Comparison of ENCODE assay signal across 8 cellular contexts in genomic region chr16:24729967-24730815, GRCh38. TPM values are rescaled to one million over a fixed set of nuclear protein-coding genes. Genes with fewer than 3 reads are reported as not detected.
A peak's percentile ranks its signal among the peaks of the same experiment; 100 is the strongest.
DNase-seq lines count a peak whose midpoint lies in the region; ATAC-seq and TF ChIP-seq lines count a peak whose summit lies in the region.

No MANE protein-coding gene starts in this region.

- no peaks in the 10 kb centered on the region for H3K36me3 ChIP-seq in breast epithelium

- peak overlapping the region; percentile 95 to 98 for H3K27ac ChIP-seq in breast epithelium

- H3K4me1 ChIP-seq in breast epithelium, result peaks cover 0 to 23% of the 10 kb centered on the region in 2 donors

- H3K9me3 ChIP-seq in breast epithelium, result no peaks in the 10 kb centered on the region

- no peak for TF ChIP-seq POLR2A in breast epithelium (IDR thresholded peaks at IDR 0.05)

- no peaks in the 10 kb centered on the region for H3K27me3 ChIP-seq in breast epithelium

- H3K36me3 Mint-ChIP-seq in T-helper 1 cell treated with Interleukin-12 subunit alpha and Interleukin-12 subunit beta and Interleukin-4 antibody, amounts not matched to agents 30 μg/mL and 1 μg/mL, for 36 hours (ENCODE audit: low read depth), result peaks cover 30% of the 10 kb centered on the region

- intact Hi-C loops in breast epithelium (cut with DNase I; ENCODE audit: low total_unique reads), result no loop called here
- intact Hi-C loops in left colon (cut with DNase I, micrococcal nuclease), result no loop called here

- ATAC-seq in HG02840 (IDR thresholded peaks at IDR 0.05; ENCODE audit: low FRiP score, unreplicated experiment) (peak; percentile 27), left colon (peak; percentile 34)

- no peaks in the 10 kb centered on the region for H3K9me3 Mint-ChIP-seq in T-helper 1 cell treated with Interleukin-12 subunit alpha and Interleukin-12 subunit beta and Interleukin-4 antibody, amounts not matched to agents 30 μg/mL and 1 μg/mL, for 36 hours

- H3K27me3 Mint-ChIP-seq in T-helper 1 cell treated with Interleukin-12 subunit alpha and Interleukin-12 subunit beta and Interleukin-4 antibody, amounts not matched to agents 30 μg/mL and 1 μg/mL, for 36 hours (ENCODE audit: low read depth), result peaks cover 4% of the 10 kb centered on the region

- peak overlapping the region; percentile 99 for H3K27ac Mint-ChIP-seq in T-helper 1 cell treated with Interleukin-12 subunit alpha and Interleukin-12 subunit beta and Interleukin-4 antibody, amounts not matched to agents 30 μg/mL and 1 μg/mL, for 36 hours

- peaks cover 37% of the 10 kb centered on the region for H3K4me1 Mint-ChIP-seq in T-helper 1 cell treated with Interleukin-12 subunit alpha and Interleukin-12 subunit beta and Interleukin-4 antibody, amounts not matched to agents 30 μg/mL and 1 μg/mL, for 36 hours (ENCODE audit: low read depth)

- DNase-seq in GM03348 (ENCODE audit: low spot score) (peak; percentile 63), breast epithelium (ENCODE audit: low spot score in 2 of 2) (no peak), left colon (peak; percentile 32 to 66), NCI-H524 treated with DMSO at 0.1 percent for 48 hours (lab: John Stamatoyannopoulos, UW) (no peak), mucosa of gallbladder (ENCODE audit: low spot score) (no peak)
- DNase-seq in stimulated activated CD4-positive, alpha-beta T cell treated with anti-CD3 and anti-CD28 coated beads, Interleukin-4, amount 100 ng/mL, for 4 hours, result peak; percentile 28 to 37

- peak overlapping the region; percentile 100 for H3K4me3 Mint-ChIP-seq in T-helper 1 cell treated with Interleukin-12 subunit alpha and Interleukin-12 subunit beta and Interleukin-4 antibody, amounts not matched to agents 30 μg/mL and 1 μg/mL, for 36 hours

- peak overlapping the region; percentile 76 to 80 (median 79) for H3K4me3 ChIP-seq in breast epithelium

- TF ChIP-seq CTCF in breast epithelium (IDR thresholded peaks at IDR 0.05), result no peak

RNA-seq across cellular contexts. Expression of gene TNRC6A, which starts 0.7 kb away (rescaled TPM):
- total RNA-seq in breast epithelium (10 to 100 TPM; 49.3 to 84.9 (median 59.6) TPM), left colon (10 to 100 TPM; 29.6 to 36.2 TPM), mucosa of gallbladder (46.1 TPM)

Comparison
In these comparisons a context has a peak if more than half of its experiments do, and no peak if none do; other contexts are left out.
1. DNase-seq: peak in GM03348 (single experiment), left colon (2 of 2) and stimulated activated CD4-positive, alpha-beta T cell treated with anti-CD3 and anti-CD28 coated beads, Interleukin-4, amount 100 ng/mL, for 4 hours (2 of 2); none in breast epithelium (0 of 2), NCI-H524 treated with DMSO at 0.1 percent for 48 hours (single experiment) and mucosa of gallbladder (single experiment).